In genomic region chr14:81221579-81222102, GRCh38 we compare ENCODE assay signal across 8 cellular contexts. TPM values are rescaled to one million over a fixed set of nuclear protein-coding genes. Genes with fewer than 3 reads are reported as not detected.
DNase-seq lines count a peak whose midpoint lies in the region; ATAC-seq and TF ChIP-seq lines count a peak whose summit lies in the region.

No MANE protein-coding gene starts in this region.

- H2AFZ ChIP-seq in Karpas-422 (ENCODE audit: low read length), result peak overlapping the region; percentile 84

- peaks cover 14 to 42% (median 26%) of the 10 kb centered on the region in 4 donors for H3K4me1 Mint-ChIP-seq in CD4-positive, alpha-beta memory T cell

- DNase-seq in CD4-positive, alpha-beta memory T cell, result no peak
- DNase-seq in Karpas-422, result no peak
- no peak for DNase-seq in breast epithelium (ENCODE audit: low spot score in 2 of 2)
- peak; percentile 50 for DNase-seq in midbrain (lab: John Stamatoyannopoulos, UW)
- DNase-seq in sciatic nerve (ENCODE audit: low spot score), result no peak
- DNase-seq in NCI-H187 treated with DMSO at 0.1 percent for 48 hours (lab: John Stamatoyannopoulos, UW), result no peak

- no peak for TF ChIP-seq CTCF in breast epithelium (IDR thresholded peaks at IDR 0.05)

- H3K27ac Mint-ChIP-seq in CD4-positive, alpha-beta memory T cell, result peak overlapping the region; percentile 98 to 99 (median 99)

- ATAC-seq in HG03025 (IDR thresholded peaks at IDR 0.05; ENCODE audit: low FRiP score, unreplicated experiment), result no peak
- ATAC-seq in sciatic nerve, result no peak
- ATAC-seq in HG03378 (IDR thresholded peaks at IDR 0.05; ENCODE audit: unreplicated experiment), result no peak

- no peaks in the 10 kb centered on the region for H3K9me2 ChIP-seq in Karpas-422 (replicated peaks; ENCODE audit: insufficient read depth, low read length)

- CTCF ChIA-PET in CD4-positive, alpha-beta memory T cell (lab: Charles Lee; ENCODE audit: partially characterized antibody), result interaction anchor here (0.9 to 1.6 kb wide), 6 partner anchors 9 to 262 kb away, joined by 3 to 8 read pairs (median 4); no protein-coding TSS in a partner anchor

- peaks cover 0 to 6% (median 0%) of the 10 kb centered on the region in 8 donors for H3K9me3 Mint-ChIP-seq in CD4-positive, alpha-beta memory T cell

- H3K4me3 Mint-ChIP-seq in CD4-positive, alpha-beta memory T cell, result peak overlapping the region; percentile 93 to 98 (median 96)

- peak overlapping the region; percentile 81 to 85 for H3K4me3 ChIP-seq in CD4-positive, alpha-beta memory T cell (ENCODE audit: low read length in 2 of 2)
- peak overlapping the region; percentile 83 for H3K4me3 ChIP-seq in Karpas-422 (ENCODE audit: low read length)
- peak overlapping the region; percentile 80 to 90 (median 81) for H3K4me3 ChIP-seq in breast epithelium

- H3K27me3 ChIP-seq in CD4-positive, alpha-beta memory T cell (ENCODE audit: insufficient read depth, low read length), result no peaks in the 10 kb centered on the region
- no peaks in the 10 kb centered on the region for H3K27me3 ChIP-seq in Karpas-422 (ENCODE audit: low read length)
- H3K27me3 ChIP-seq in breast epithelium, result no peaks in the 10 kb centered on the region

- H3K36me3 Mint-ChIP-seq in CD4-positive, alpha-beta memory T cell, result peaks cover 0 to 19% of the 10 kb centered on the region in 2 donors

- POLR2A ChIA-PET in CD4-positive, alpha-beta memory T cell (lab: Charles Lee; ENCODE audit: partially characterized antibody), result interaction anchor here (0.8 to 3.8 kb wide), 20 partner anchors 12 to 311 kb away, joined by 3 to 49 read pairs (median 8); partner anchors contain the start of genes CEP128, SEL1L and TSHR

- no peaks in the 10 kb centered on the region for H3K9me3 ChIP-seq in CD4-positive, alpha-beta memory T cell (ENCODE audit: control insufficient read depth in 1 of 2, low read length in 2 of 2)
- no peaks in the 10 kb centered on the region for H3K9me3 ChIP-seq in Karpas-422 (ENCODE audit: low read length)
- no peaks in the 10 kb centered on the region for H3K9me3 ChIP-seq in breast epithelium

- peak overlapping the region; percentile 89 for H3K27ac ChIP-seq in CD4-positive, alpha-beta memory T cell (ENCODE audit: low read depth, low read length)
- H3K27ac ChIP-seq in Karpas-422 (ENCODE audit: low read length) (peak overlapping the region; percentile 84), breast epithelium (peak overlapping the region; percentile 99)

- peaks cover 29% of the 10 kb centered on the region for H3K4me1 ChIP-seq in CD4-positive, alpha-beta memory T cell (ENCODE audit: insufficient read depth, low read length)
- H3K4me1 ChIP-seq in Karpas-422 (ENCODE audit: low read length), result peaks cover 31% of the 10 kb centered on the region
- peaks cover 0 to 5% of the 10 kb centered on the region in 2 donors for H3K4me1 ChIP-seq in breast epithelium

- H3K27me3 Mint-ChIP-seq in CD4-positive, alpha-beta memory T cell, result no peaks in the 10 kb centered on the region

- no peaks in the 10 kb centered on the region for H4K20me1 ChIP-seq in Karpas-422 (ENCODE audit: insufficient read depth, low read depth, low read length)

- H3K9ac ChIP-seq in Karpas-422 (ENCODE audit: low read length), result peak overlapping the region; percentile 85

- H3K36me3 ChIP-seq in CD4-positive, alpha-beta memory T cell (ENCODE audit: insufficient read depth, low read length), result no peaks in the 10 kb centered on the region
- H3K36me3 ChIP-seq in Karpas-422 (ENCODE audit: insufficient read depth, low read length), result no peaks in the 10 kb centered on the region
- H3K36me3 ChIP-seq in breast epithelium, result no peaks in the 10 kb centered on the region

- intact Hi-C loops in CD4-positive, alpha-beta memory T cell (cut with micrococcal nuclease), result loop anchor here (1.0 to 5.0 kb wide), 2 partner anchors 251 to 313 kb away; no protein-coding TSS in a partner anchor
- intact Hi-C loops in breast epithelium (cut with DNase I; ENCODE audit: low total_unique reads), result no loop called here
- intact Hi-C loops in sciatic nerve (cut with DNase I), result no loop called here

- TF ChIP-seq POLR2A in breast epithelium (IDR thresholded peaks at IDR 0.05), result no peak

- peak overlapping the region; percentile 83 for H3K4me2 ChIP-seq in Karpas-422 (ENCODE audit: low read depth, low read length, poor library complexity, severe bottlenecking)

- H3K79me2 ChIP-seq in Karpas-422 (ENCODE audit: low read length), result peaks cover 34% of the 10 kb centered on the region

RNA-seq across cellular contexts. Expression of gene GTF2A1, which starts 0.9 kb away (rescaled TPM):
- total RNA-seq in CD4-positive, alpha-beta memory T cell, result 10 to 100 TPM; 34.2 to 40.8 TPM
- 10 to 100 TPM in 1 of 2 donors, 1 to 10 TPM in 1; 8.9 to 11.1 TPM for polyA plus RNA-seq in CD4-positive, alpha-beta memory T cell
- total RNA-seq in Karpas-422 (2014; rRNA removed; shearing (Covaris generic); ENCODE audit: low replicate concordance), result 27.4 and 29.4 TPM in 2 replicates
- total RNA-seq in breast epithelium, result 10 to 100 TPM; 27.5 to 33.3 (median 29.7) TPM
- 34.0 TPM for total RNA-seq in sciatic nerve
